8 cellular contexts compared by ENCODE assay signal in genomic region chr15:43824302-43825246, GRCh38. TPM values are rescaled to one million over a fixed set of nuclear protein-coding genes. Genes with fewer than 3 reads are reported as not detected.
DNase-seq lines count a peak whose midpoint lies in the region; TF ChIP-seq lines count a peak whose summit lies in the region.

MFAP1 (minus strand) TSS chr15:43824690; CDS start chr15:43824569, 121 bp downstream.

- in situ Hi-C loops in SK-MEL-5 (cut with HindIII; ENCODE audit: low pct_unique_long_range_greater_than_20kb, low sequenced_read_pairs): no loop called here

- no peaks in the 10 kb centered on the region for H3K9me3 ChIP-seq in ES-I3 (ENCODE audit: control insufficient read depth, insufficient read depth, low read length)
- no peaks in the 10 kb centered on the region for H3K9me3 ChIP-seq in neuron (ENCODE audit: low read length)
- no peaks in the 10 kb centered on the region for H3K9me3 ChIP-seq in subcutaneous abdominal adipose tissue (ENCODE audit: control insufficient read depth in 5 of 5, low read length in 5 of 5)

- H3K9ac ChIP-seq in ES-I3 (ENCODE audit: low read depth, low read length) (peak within 1 kb of the TSS; percentile 92), subcutaneous abdominal adipose tissue (ENCODE audit: low read length in 5 of 5) (peak within 1 kb of the TSS; percentile 84 to 95 (median 92))

- H3K4me1 ChIP-seq in ES-I3 (ENCODE audit: insufficient read depth, low read length) (no peaks in the 10 kb centered on the region), neuron (ENCODE audit: insufficient read depth, low read length) (peaks cover 16% of the 10 kb centered on the region), subcutaneous abdominal adipose tissue (ENCODE audit: control insufficient read depth in 5 of 5, insufficient read depth in 5 of 5, low read length in 5 of 5) (peaks cover 1 to 41% (median 33%) of the 10 kb centered on the region in 5 donors)

- POLR2A ChIA-PET in HEK293T (lab: Yijun Ruan, JAX): interaction anchor here (0.6 to 2.0 kb wide), 15 partner anchors 12 to 713 kb away, joined by 3 to 25 read pairs (median 4); partner anchors contain the start of genes ELL3, HYPK, SERF2 and SERINC4

- no peaks in the 10 kb centered on the region for H3K27me3 ChIP-seq in neuron (ENCODE audit: insufficient read depth, low read length)
- no peaks in the 10 kb centered on the region for H3K27me3 ChIP-seq in subcutaneous abdominal adipose tissue (ENCODE audit: control insufficient read depth in 5 of 5, insufficient read depth in 4 of 5, low read length in 5 of 5)

- H3K27ac ChIP-seq in subcutaneous abdominal adipose tissue (ENCODE audit: low read depth, low read length): peak within 1 kb of the TSS; percentile 97

- H3K36me3 ChIP-seq in ES-I3 (ENCODE audit: insufficient read depth, low read length) (no peaks in the 10 kb centered on the region; the same call in 1 of the 2 replicates), neuron (ENCODE audit: insufficient read depth, low read length) (peaks cover 10% of the 10 kb centered on the region), subcutaneous abdominal adipose tissue (ENCODE audit: control insufficient read depth in 5 of 5, insufficient read depth in 5 of 5, low read length in 5 of 5) (peaks cover 0 to 4% (median 0%) of the 10 kb centered on the region in 5 donors)

- DNase-seq in HEK293T (ENCODE audit: extremely low spot score): peak; percentile 83
- peak; percentile 98 for DNase-seq in MV-4-11 (lab: John Stamatoyannopoulos, UW)
- peak; percentile 97 for DNase-seq in SK-MEL-5 (ENCODE audit: low read depth, low spot score)
- peak; percentile 91 for DNase-seq in activated naive CD4-positive, alpha-beta T cell treated with Interleukin-2 at 50 U/mL for 16 hours
- DNase-seq in foreskin melanocyte: peak; percentile 93

- H3K4me3 ChIP-seq in neuron (ENCODE audit: low read length): peak within 1 kb of the TSS; percentile 80
- peak within 1 kb of the TSS; percentile 82 to 100 (median 92) for H3K4me3 ChIP-seq in subcutaneous abdominal adipose tissue (ENCODE audit: low read depth in 1 of 5, low read length in 5 of 5)

- peak within 1 kb of the TSS; percentile 82 for H2AFZ ChIP-seq in neuron (ENCODE audit: low read depth, low read length)

- CTCF ChIA-PET in HEK293T (lab: Yijun Ruan, JAX): no interaction called here

TF ChIP-seq in HEK293T, 16 proteins besides CTCF, POLR2A, EP300 and RAD21:
- TF ChIP-seq ZNF384 (IDR thresholded peaks at IDR 0.05): 0 out of 2 replicates have a peak, but pooled peaks have one; percentile 46
- no peak for TF ChIP-seq FOXA1 (IDR thresholded peaks at IDR 0.05)
- TF ChIP-seq CTBP1 (IDR thresholded peaks at IDR 0.05; ENCODE audit: borderline replicate concordance): no peak
- TF ChIP-seq LEF1 (IDR thresholded peaks at IDR 0.05; ENCODE audit: borderline replicate concordance): no peak
- no peak for TF ChIP-seq FOXK2 (IDR thresholded peaks at IDR 0.05)
- no peak for TF ChIP-seq BHLHE40 (IDR thresholded peaks at IDR 0.05; ENCODE audit: borderline replicate concordance)
- no peak for TF ChIP-seq SP1 (IDR thresholded peaks at IDR 0.05)
- TF ChIP-seq, protein P1, sequence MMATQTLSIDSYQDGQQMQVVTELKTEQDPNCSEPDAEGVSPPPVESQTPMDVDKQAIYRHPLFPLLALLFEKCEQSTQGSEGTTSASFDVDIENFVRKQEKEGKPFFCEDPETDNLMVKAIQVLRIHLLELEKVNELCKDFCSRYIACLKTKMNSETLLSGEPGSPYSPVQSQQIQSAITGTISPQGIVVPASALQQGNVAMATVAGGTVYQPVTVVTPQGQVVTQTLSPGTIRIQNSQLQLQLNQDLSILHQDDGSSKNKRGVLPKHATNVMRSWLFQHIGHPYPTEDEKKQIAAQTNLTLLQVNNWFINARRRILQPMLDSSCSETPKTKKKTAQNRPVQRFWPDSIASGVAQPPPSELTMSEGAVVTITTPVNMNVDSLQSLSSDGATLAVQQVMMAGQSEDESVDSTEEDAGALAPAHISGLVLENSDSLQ (IDR thresholded peaks at IDR 0.05): no peak
- peak; percentile 99 for TF ChIP-seq L3MBTL2 (conservative IDR thresholded peaks at IDR 0.05)
- TF ChIP-seq NFRKB (IDR thresholded peaks at IDR 0.05): no peak
- TF ChIP-seq TARDBP (IDR thresholded peaks at IDR 0.05): no peak
- 0 out of 2 replicates have a peak, but pooled peaks have one; percentile 42 for TF ChIP-seq ELF4 (IDR thresholded peaks at IDR 0.05)
- no peak for TF ChIP-seq FOXM1 (IDR thresholded peaks at IDR 0.05; ENCODE audit: borderline replicate concordance)

RNA-seq across cellular contexts. Expression of gene MFAP1, which starts in this region (rescaled TPM):
- 27.6 and 28.8 TPM in 2 replicates for total RNA-seq in SK-MEL-5 (2014; rRNA removed; shearing (Covaris generic))
- polyA plus RNA-seq in SK-MEL-5 (2015; cell fraction: cytosol; rRNA removed): 21.2 and 22.0 TPM in 2 replicates
- polyA plus RNA-seq in SK-MEL-5 (2015; cell fraction: nucleus; rRNA removed): 7.8 and 7.9 TPM in 2 replicates

Comparison
In these comparisons a context has a peak if more than half of its experiments do, and no peak if none do; other contexts are left out.
1. Peak in every context shown above with its lines: DNase-seq, H3K4me3 ChIP-seq and H3K27ac ChIP-seq.